ENCODE assay signal across 8 cellular contexts in the genomic region with DNA sequence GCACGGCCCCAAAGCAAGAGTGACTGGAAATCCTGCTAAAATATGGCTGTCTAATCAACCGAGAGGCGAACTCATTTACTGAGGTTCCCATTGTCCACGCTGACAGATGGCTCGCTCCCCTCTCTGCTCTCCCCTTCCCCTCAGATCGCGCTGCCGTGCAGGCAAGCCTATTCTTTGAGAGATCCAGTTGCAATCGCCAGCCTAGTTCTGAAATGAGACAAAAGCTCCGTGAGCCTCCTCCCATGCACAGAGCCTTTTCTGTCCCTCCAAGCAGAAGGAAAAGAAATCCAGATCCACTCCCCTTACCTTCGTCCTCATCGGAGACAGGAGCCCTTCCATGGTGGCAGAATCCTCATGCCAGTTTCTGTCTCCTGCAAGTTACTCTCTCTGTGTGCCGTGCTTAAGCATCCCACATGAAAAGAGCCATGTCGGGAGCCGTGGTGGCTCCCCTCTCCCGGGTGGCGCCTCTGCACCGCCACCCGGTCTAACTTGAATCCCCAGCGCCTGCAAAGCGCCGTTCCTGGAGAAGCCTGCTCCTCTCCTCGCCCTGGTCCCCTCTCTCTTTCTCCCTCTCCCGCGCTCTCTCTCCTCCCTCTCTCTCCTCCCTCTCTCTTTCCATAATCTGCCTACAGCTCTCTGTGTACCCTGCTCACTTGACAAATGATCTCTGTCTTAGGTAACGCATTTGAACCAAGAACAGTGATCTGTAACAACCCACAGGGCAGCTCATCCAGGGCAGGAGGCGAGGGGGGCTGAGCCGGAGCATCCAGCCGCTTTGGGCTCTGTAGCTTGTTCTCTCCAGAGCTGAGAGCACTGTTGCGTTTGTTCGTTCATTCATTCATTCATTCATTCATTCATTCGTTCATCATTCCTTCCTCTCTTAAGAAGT.
A peak's percentile ranks its signal among the peaks of the same experiment; 100 is the strongest.
DNase-seq lines count a peak whose midpoint lies in the region; ATAC-seq and TF ChIP-seq lines count a peak whose summit lies in the region.

No MANE protein-coding gene starts in this region.

- H3K27me3 ChIP-seq in PC-9 (ENCODE audit: insufficient read depth, low read depth) (peaks cover 16% of the 10 kb centered on the region; the same call in 1 of the 2 replicates), mucosa of rectum (ENCODE audit: control insufficient read depth in 2 of 2, insufficient read depth in 2 of 2, low read length in 2 of 2) (peaks cover 29 to 37% of the 10 kb centered on the region in 2 donors), uterus (peaks cover 0 to 17% of the 10 kb centered on the region in 2 donors)

- no peaks in the 10 kb centered on the region for H3K79me2 ChIP-seq in PC-9 (ENCODE audit: low read depth)

- no peaks in the 10 kb centered on the region for H3K9me3 Mint-ChIP-seq in T-helper 1 cell treated with Interleukin-12 subunit alpha and Interleukin-12 subunit beta and Interleukin-4 antibody, amounts not matched to agents 30 μg/mL and 1 μg/mL, for 36 hours

- intact Hi-C loops in PC-9 (cut with micrococcal nuclease; ENCODE audit: unreplicated experiment) = no loop called here
- intact Hi-C loops in uterus (cut with DNase I; ENCODE audit: low total_unique reads) = no loop called here

- TF ChIP-seq POLR2A in uterus (IDR thresholded peaks at IDR 0.05) = no peak

- POLR2A ChIA-PET in PC-9 (lab: Charles Lee; ENCODE audit: unreplicated experiment) = no interaction called here

- peaks cover 89% of the 10 kb centered on the region for H3K27me3 Mint-ChIP-seq in T-helper 1 cell treated with Interleukin-12 subunit alpha and Interleukin-12 subunit beta and Interleukin-4 antibody, amounts not matched to agents 30 μg/mL and 1 μg/mL, for 36 hours (ENCODE audit: low read depth)

- peak overlapping the region; percentile 55 for H3K4me3 Mint-ChIP-seq in T-helper 1 cell treated with Interleukin-12 subunit alpha and Interleukin-12 subunit beta and Interleukin-4 antibody, amounts not matched to agents 30 μg/mL and 1 μg/mL, for 36 hours

- no peaks in the 10 kb centered on the region for H3K36me3 Mint-ChIP-seq in T-helper 1 cell treated with Interleukin-12 subunit alpha and Interleukin-12 subunit beta and Interleukin-4 antibody, amounts not matched to agents 30 μg/mL and 1 μg/mL, for 36 hours (ENCODE audit: low read depth)

- no peaks in the 10 kb centered on the region for H4K20me1 ChIP-seq in PC-9 (ENCODE audit: insufficient read depth)

- no peak for ATAC-seq in HG03139 (IDR thresholded peaks at IDR 0.05; ENCODE audit: unreplicated experiment)

- H3K9me3 ChIP-seq in PC-9 (ENCODE audit: insufficient read depth, low read depth) (no peaks in the 10 kb centered on the region), mucosa of rectum (ENCODE audit: control insufficient read depth in 2 of 2, low read length in 2 of 2) (no peaks in the 10 kb centered on the region), uterus (no peaks in the 10 kb centered on the region)

- H3K36me3 ChIP-seq in PC-9 (ENCODE audit: low read depth) (no peaks in the 10 kb centered on the region), mucosa of rectum (ENCODE audit: control insufficient read depth in 2 of 2, insufficient read depth in 2 of 2, low read length in 2 of 2) (no peaks in the 10 kb centered on the region), uterus (no peaks in the 10 kb centered on the region)

- H3K4me1 ChIP-seq in PC-9 (replicated peaks; ENCODE audit: insufficient read depth) (no peaks in the 10 kb centered on the region), mucosa of rectum (ENCODE audit: control insufficient read depth in 2 of 2, insufficient read depth in 2 of 2, low read length in 2 of 2) (peaks cover 0 to 2% of the 10 kb centered on the region in 2 donors), uterus (no peaks in the 10 kb centered on the region)

- TF ChIP-seq CTCF in PC-9 (conservative IDR thresholded peaks at IDR 0.05) (no peak), uterus (IDR thresholded peaks at IDR 0.05) (no peak)

- H3K4me3 ChIP-seq in PC-9 (peak overlapping the region; percentile 49; the same call in 1 of the 2 replicates), mucosa of rectum (ENCODE audit: low read length in 2 of 2) (peak overlapping the region; percentile 42 to 71), uterus (peak overlapping the region; percentile 13 to 30)

- H3K9me2 ChIP-seq in PC-9 (ENCODE audit: insufficient read depth) = no peaks in the 10 kb centered on the region

- H3K9ac ChIP-seq in mucosa of rectum (ENCODE audit: low read depth in 1 of 2, low read length in 2 of 2) = no peak overlapping the region

- CTCF ChIA-PET in PC-9 (lab: Charles Lee) = no interaction called here

- peak overlapping the region; percentile 78 for H3K4me2 ChIP-seq in PC-9

- H2AFZ ChIP-seq in PC-9 = peak overlapping the region; percentile 74

- H3K27ac ChIP-seq in PC-9 (no peak overlapping the region), mucosa of rectum (ENCODE audit: low read depth in 2 of 2, low read length in 2 of 2) (no peak overlapping the region), uterus (no peak overlapping the region)

- no peaks in the 10 kb centered on the region for H3F3A ChIP-seq in PC-9 (ENCODE audit: insufficient read depth, low read depth)

- DNase-seq in T-helper 1 cell = no peak
- no peak for DNase-seq in PC-9
- DNase-seq in ecto neural progenitor cell (ENCODE audit: low spot score) = peak; percentile 67
- DNase-seq in uterus = no peak
- no peak for DNase-seq in NOMO-1 (lab: John Stamatoyannopoulos, UW; ENCODE audit: unreplicated experiment in 2 of 2)

- peaks cover 9% of the 10 kb centered on the region for H3K4me1 Mint-ChIP-seq in T-helper 1 cell treated with Interleukin-12 subunit alpha and Interleukin-12 subunit beta and Interleukin-4 antibody, amounts not matched to agents 30 μg/mL and 1 μg/mL, for 36 hours (ENCODE audit: low read depth)

- no TSS peak for BruUV-seq in PC-9 (replicated peaks; lab: Mats Ljungman, UMichigan)

- no peak overlapping the region for H3K27ac Mint-ChIP-seq in T-helper 1 cell treated with Interleukin-12 subunit alpha and Interleukin-12 subunit beta and Interleukin-4 antibody, amounts not matched to agents 30 μg/mL and 1 μg/mL, for 36 hours
